1 cellular context compared by ENCODE assay signal in genomic region chr17:80018917-80019651, GRCh38.
A peak's percentile ranks its signal among the peaks of the same experiment; 100 is the strongest.
TF ChIP-seq lines count a peak whose summit lies in the region.

No MANE protein-coding gene starts in this region.

TF ChIP-seq in HepG2, 621 proteins besides CTCF, POLR2A, EP300 and RAD21 (continued from another document and continues in another):
- TF ChIP-seq BCLAF1 (IDR thresholded peaks at IDR 0.05), result no peak
- TF ChIP-seq ZNF24 (IDR thresholded peaks at IDR 0.05), result no peak
- peak; percentile 93 for TF ChIP-seq BCL6 (CRISPR knock-in tag; IDR thresholded peaks at IDR 0.05)
- no peak; the same call in 1 of the 2 replicates for TF ChIP-seq IRF9 (CRISPR knock-in tag; IDR thresholded peaks at IDR 0.05; ENCODE audit: borderline replicate concordance)
- no peak for TF ChIP-seq U2AF2 (IDR thresholded peaks at IDR 0.05; ENCODE audit: low read depth, low read length)
- no peak for TF ChIP-seq CENPX (CRISPR knock-in tag; IDR thresholded peaks at IDR 0.05)
- TF ChIP-seq SETDB1 (CRISPR knock-in tag; IDR thresholded peaks at IDR 0.05; ENCODE audit: borderline replicate concordance), result no peak
- TF ChIP-seq ZNF30 (CRISPR knock-in tag; IDR thresholded peaks at IDR 0.05), result no peak
- no peak for TF ChIP-seq NR3C1 (CRISPR knock-in tag; IDR thresholded peaks at IDR 0.05)
- TF ChIP-seq PHF21A (CRISPR knock-in tag; IDR thresholded peaks at IDR 0.05), result peak; percentile 76
- peak; percentile 39; the same call in 1 of the 2 replicates for TF ChIP-seq THRA (CRISPR knock-in tag; IDR thresholded peaks at IDR 0.05; ENCODE audit: borderline replicate concordance)
- TF ChIP-seq KIAA2018 (CRISPR knock-in tag; IDR thresholded peaks at IDR 0.05; ENCODE audit: borderline replicate concordance), result no peak
- peak; percentile 53; the same call in 1 of the 2 replicates for TF ChIP-seq ZBTB38 (CRISPR knock-in tag; IDR thresholded peaks at IDR 0.05)
- TF ChIP-seq ZNF354B (CRISPR knock-in tag; IDR thresholded peaks at IDR 0.05), result no peak
- peak; percentile 57; the same call in 1 of the 2 replicates for TF ChIP-seq ZNF792 (CRISPR knock-in tag; IDR thresholded peaks at IDR 0.05)
- TF ChIP-seq PHF5A (CRISPR knock-in tag; IDR thresholded peaks at IDR 0.05; ENCODE audit: low read depth, unreplicated experiment), result no peak
- TF ChIP-seq RXRB (CRISPR knock-in tag; IDR thresholded peaks at IDR 0.05; ENCODE audit: borderline replicate concordance), result 0 out of 2 replicates have a peak, but pooled peaks have one; percentile 11
- TF ChIP-seq JUN (CRISPR knock-in tag; IDR thresholded peaks at IDR 0.05), result no peak
- TF ChIP-seq SNAI1 (CRISPR knock-in tag; IDR thresholded peaks at IDR 0.05; ENCODE audit: borderline replicate concordance), result 0 out of 2 replicates have a peak, but pooled peaks have one; percentile 67
- no peak for TF ChIP-seq CREB1 (IDR thresholded peaks at IDR 0.05)
- no peak for TF ChIP-seq CREB1 (CRISPR knock-in tag; IDR thresholded peaks at IDR 0.05)
- no peak for TF ChIP-seq PHF20 (CRISPR knock-in tag; IDR thresholded peaks at IDR 0.05)
- TF ChIP-seq HMGXB4 (CRISPR knock-in tag; IDR thresholded peaks at IDR 0.05; ENCODE audit: borderline replicate concordance in 1 of 2, low read depth in 1 of 2), result 0 out of 4 replicates have a peak, but pooled peaks of 1 of the 2 experiments have one; percentile 12
- TF ChIP-seq ZNF121 (CRISPR knock-in tag; IDR thresholded peaks at IDR 0.05), result no peak
- TF ChIP-seq MED1 (CRISPR knock-in tag; IDR thresholded peaks at IDR 0.05), result no peak
- no peak for TF ChIP-seq ZNF749 (CRISPR knock-in tag; IDR thresholded peaks at IDR 0.05; ENCODE audit: borderline replicate concordance)
- no peak for TF ChIP-seq AKNA (CRISPR knock-in tag; IDR thresholded peaks at IDR 0.05; ENCODE audit: borderline replicate concordance)
- no peak for TF ChIP-seq ARNT (IDR thresholded peaks at IDR 0.05)
- peak; percentile 24; the same call in 1 of the 2 replicates for TF ChIP-seq ZNF547 (CRISPR knock-in tag; IDR thresholded peaks at IDR 0.05)
- no peak for TF ChIP-seq ZBTB20 (CRISPR knock-in tag; IDR thresholded peaks at IDR 0.05; ENCODE audit: borderline replicate concordance, low read depth)
- no peak for TF ChIP-seq RAD51 (IDR thresholded peaks at IDR 0.05; ENCODE audit: borderline replicate concordance)
- no peak for TF ChIP-seq SALL2 (CRISPR knock-in tag; IDR thresholded peaks at IDR 0.05)
- 0 out of 2 replicates have a peak, but pooled peaks have one; percentile 7 for TF ChIP-seq ZNF614 (CRISPR knock-in tag; IDR thresholded peaks at IDR 0.05; ENCODE audit: borderline replicate concordance)
- TF ChIP-seq TBP (CRISPR knock-in tag; IDR thresholded peaks at IDR 0.05), result no peak
- TF ChIP-seq ZNF639 (CRISPR knock-in tag; conservative IDR thresholded peaks at IDR 0.05), result no peak; the same call in 1 of the 2 replicates
